ENCODE assay signal across 1 cellular context in genomic region chr21:43767980-43768867, GRCh38.
TF ChIP-seq lines count a peak whose summit lies in the region.

No MANE protein-coding gene starts in this region.

TF ChIP-seq in K562, 482 proteins besides CTCF, POLR2A, EP300 and RAD21 (continued from another document and continues in another):
- TF ChIP-seq THRA (IDR thresholded peaks at IDR 0.05) (no peak), ZNF57 (CRISPR knock-in tag; IDR thresholded peaks at IDR 0.05) (no peak), SUPT5H (IDR thresholded peaks at IDR 0.05) (no peak; the same call in 1 of the 2 replicates), ZNF316 (IDR thresholded peaks at IDR 0.05) (peak; percentile 98), C11orf30 (IDR thresholded peaks at IDR 0.05; ENCODE audit: low read depth) (peak; percentile 98), ZNF311 (CRISPR knock-in tag; IDR thresholded peaks at IDR 0.05) (0 out of 2 replicates have a peak, but pooled peaks have one; percentile 30), PURB (CRISPR knock-in tag; IDR thresholded peaks at IDR 0.05; ENCODE audit: low read depth) (no peak), KDM2B (CRISPR knock-in tag; IDR thresholded peaks at IDR 0.05) (no peak), SAFB (IDR thresholded peaks at IDR 0.05; ENCODE audit: borderline replicate concordance, low read depth, low read length) (no peak), PHF8 (IDR thresholded peaks at IDR 0.05; ENCODE audit: borderline replicate concordance, low read length) (peak; percentile 42; the same call in 1 of the 2 replicates), NCOA6 (IDR thresholded peaks at IDR 0.05) (no peak), HDGF (IDR thresholded peaks at IDR 0.05) (peak; percentile 81; the same call in 1 of the 2 replicates), ZNF740 (CRISPR knock-in tag; IDR thresholded peaks at IDR 0.05) (no peak; the same call in 1 of the 2 replicates), ZNF740 (tag; IDR thresholded peaks at IDR 0.05) (0 out of 4 replicates have a peak, but pooled peaks of 1 of the 2 experiments have one; percentile 38), NCOA2 (IDR thresholded peaks at IDR 0.05; ENCODE audit: partially characterized antibody in 2 of 2) (no peak), SRSF7 (optimal IDR thresholded peaks at IDR 0.05; ENCODE audit: low read depth, low read length) (no peak), HOXB6 (CRISPR knock-in tag; IDR thresholded peaks at IDR 0.05; ENCODE audit: borderline replicate concordance) (no peak), ZNF586 (CRISPR knock-in tag; conservative IDR thresholded peaks at IDR 0.05) (no peak), PYGO2 (tag; IDR thresholded peaks at IDR 0.05) (no peak), PATZ1 (CRISPR knock-in tag; IDR thresholded peaks at IDR 0.05; ENCODE audit: borderline replicate concordance) (no peak), NONO (IDR thresholded peaks at IDR 0.05; ENCODE audit: low read depth in 2 of 2, low read length in 1 of 2) (no peak), POLR2B (IDR thresholded peaks at IDR 0.05; ENCODE audit: low read depth, partially characterized antibody) (no peak), ZNF785 (CRISPR knock-in tag; IDR thresholded peaks at IDR 0.05) (no peak), ZNF561 (CRISPR knock-in tag; conservative IDR thresholded peaks at IDR 0.05) (no peak), CREBBP (IDR thresholded peaks at IDR 0.05; ENCODE audit: low read depth, low read length) (no peak), SFPQ (IDR thresholded peaks at IDR 0.05; ENCODE audit: low read depth, low read length) (no peak), CBX3 (IDR thresholded peaks at IDR 0.05; ENCODE audit: borderline replicate concordance in 1 of 2, low read length in 2 of 2) (peak in 1 of 2 experiments; percentile 85; a peak in 1 of 3 replicates), SRSF3 (IDR thresholded peaks at IDR 0.05; ENCODE audit: insufficient read depth, low read length) (no peak), ZNF224 (CRISPR knock-in tag; IDR thresholded peaks at IDR 0.05) (no peak), ZNF121 (CRISPR knock-in tag; conservative IDR thresholded peaks at IDR 0.05) (no peak), ZNF274 (IDR thresholded peaks at IDR 0.05; ENCODE audit: borderline replicate concordance, low read depth, low read length) (no peak), KLF6 (CRISPR knock-in tag; IDR thresholded peaks at IDR 0.05; ENCODE audit: borderline replicate concordance) (peak; percentile 35; the same call in 1 of the 2 replicates), ETV6 (IDR thresholded peaks at IDR 0.05; ENCODE audit: borderline replicate concordance in 1 of 2, low read depth in 2 of 2, low read length in 1 of 2) (no peak), ETV6 (CRISPR knock-in tag; IDR thresholded peaks at IDR 0.05; ENCODE audit: borderline replicate concordance) (no peak), ZC3H11A (IDR thresholded peaks at IDR 0.05; ENCODE audit: low read depth, low read length) (no peak), ZNF263 (CRISPR knock-in tag; IDR thresholded peaks at IDR 0.05; ENCODE audit: borderline replicate concordance) (peak; percentile 37; the same call in 1 of the 2 replicates), RHOXF2B (CRISPR knock-in tag; conservative IDR thresholded peaks at IDR 0.05) (no peak), TEAD2 (tag; IDR thresholded peaks at IDR 0.05) (peak; percentile 64), TEAD4 (IDR thresholded peaks at IDR 0.05; ENCODE audit: low read length) (peak; percentile 47), TEAD4 (CRISPR knock-in tag; IDR thresholded peaks at IDR 0.05; ENCODE audit: borderline replicate concordance) (no peak), MTA3 (IDR thresholded peaks at IDR 0.05; ENCODE audit: borderline replicate concordance) (peak; percentile 76; the same call in 1 of the 2 replicates), RBM22 (IDR thresholded peaks at IDR 0.05; ENCODE audit: low read depth, low read length, poor library complexity, severe bottlenecking) (no peak), PHB (CRISPR knock-in tag; IDR thresholded peaks at IDR 0.05) (no peak), ZBTB9 (CRISPR knock-in tag; IDR thresholded peaks at IDR 0.05) (no peak; the same call in 1 of the 2 replicates), HOMEZ (CRISPR knock-in tag; IDR thresholded peaks at IDR 0.05) (no peak; the same call in 1 of the 2 replicates), ZNF592 (IDR thresholded peaks at IDR 0.05) (peak; percentile 98), HIVEP1 (CRISPR knock-in tag; IDR thresholded peaks at IDR 0.05) (no peak), LEF1 (IDR thresholded peaks at IDR 0.05) (peak; percentile 70), RBM39 (optimal IDR thresholded peaks at IDR 0.05; ENCODE audit: low read depth, low read length) (no peak), GATAD2B (IDR thresholded peaks at IDR 0.05; ENCODE audit: borderline replicate concordance) (no peak), E2F4 (CRISPR knock-in tag; IDR thresholded peaks at IDR 0.05; ENCODE audit: low read depth) (no peak; the same call in 1 of the 2 replicates), SMAD4 (CRISPR knock-in tag; conservative IDR thresholded peaks at IDR 0.05) (peak; percentile 87), ARID1B (IDR thresholded peaks at IDR 0.05) (peak; percentile 84), ELF1 (tag; IDR thresholded peaks at IDR 0.05) (no peak), RFX1 (IDR thresholded peaks at IDR 0.05) (no peak)
